Comparison of ENCODE assay signal across 1 cellular context in genomic region chr6:138869343-138869742, GRCh38.
TF ChIP-seq lines count a peak whose summit lies in the region.

No MANE protein-coding gene starts in this region.

TF ChIP-seq in WTC11, 78 proteins besides CTCF, POLR2A, EP300 and RAD21 (continued from another document):
- TF ChIP-seq ZNF425 (CRISPR knock-in tag; conservative IDR thresholded peaks at IDR 0.05) (no peak), E2F5 (CRISPR knock-in tag; IDR thresholded peaks at IDR 0.05) (no peak), SOX15 (CRISPR knock-in tag; IDR thresholded peaks at IDR 0.05) (no peak), ZNF317 (CRISPR knock-in tag; IDR thresholded peaks at IDR 0.05; ENCODE audit: borderline replicate concordance, low read depth) (no peak), ESRRA (CRISPR knock-in tag; IDR thresholded peaks at IDR 0.05; ENCODE audit: borderline replicate concordance) (no peak), HMGA2 (CRISPR knock-in tag; IDR thresholded peaks at IDR 0.05) (no peak), CREB1 (CRISPR knock-in tag; IDR thresholded peaks at IDR 0.05) (no peak), NFATC4 (CRISPR knock-in tag; IDR thresholded peaks at IDR 0.05) (no peak)
TF ChIP-seq in WTC11: peak in this region for 0.
